Comparison of ENCODE assay signal across 1 cellular context in the genomic region with DNA sequence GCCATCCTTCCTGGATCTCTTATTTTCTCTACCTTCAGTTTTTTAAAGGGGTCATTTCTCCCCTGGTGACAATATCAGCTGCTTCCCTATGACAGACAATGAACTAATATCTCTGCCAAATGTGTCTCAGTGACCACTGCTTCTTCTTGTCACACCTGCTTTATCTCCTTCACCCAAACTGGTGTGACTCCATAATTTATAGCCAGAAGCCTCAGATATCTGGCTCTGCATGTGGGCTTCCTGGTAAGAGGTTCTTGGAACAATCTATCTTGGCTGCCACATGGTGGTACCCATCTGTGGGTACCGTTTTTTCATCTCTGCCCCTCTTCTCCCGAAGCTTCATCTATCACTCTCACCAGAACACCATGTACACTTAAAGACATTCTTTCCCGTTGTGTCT.
TF ChIP-seq lines count a peak whose summit lies in the region.

No MANE protein-coding gene starts in this region.

TF ChIP-seq in WTC11, 78 proteins besides CTCF, POLR2A, EP300 and RAD21 (continued from another document):
- TF ChIP-seq, protein P1, sequence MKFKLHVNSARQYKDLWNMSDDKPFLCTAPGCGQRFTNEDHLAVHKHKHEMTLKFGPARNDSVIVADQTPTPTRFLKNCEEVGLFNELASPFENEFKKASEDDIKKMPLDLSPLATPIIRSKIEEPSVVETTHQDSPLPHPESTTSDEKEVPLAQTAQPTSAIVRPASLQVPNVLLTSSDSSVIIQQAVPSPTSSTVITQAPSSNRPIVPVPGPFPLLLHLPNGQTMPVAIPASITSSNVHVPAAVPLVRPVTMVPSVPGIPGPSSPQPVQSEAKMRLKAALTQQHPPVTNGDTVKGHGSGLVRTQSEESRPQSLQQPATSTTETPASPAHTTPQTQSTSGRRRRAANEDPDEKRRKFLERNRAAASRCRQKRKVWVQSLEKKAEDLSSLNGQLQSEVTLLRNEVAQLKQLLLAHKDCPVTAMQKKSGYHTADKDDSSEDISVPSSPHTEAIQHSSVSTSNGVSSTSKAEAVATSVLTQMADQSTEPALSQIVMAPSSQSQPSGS (CRISPR knock-in tag; IDR thresholded peaks at IDR 0.05; ENCODE audit: borderline replicate concordance, low read depth), result no peak
- no peak for TF ChIP-seq ZNF317 (CRISPR knock-in tag; IDR thresholded peaks at IDR 0.05; ENCODE audit: borderline replicate concordance, low read depth)
- no peak for TF ChIP-seq GRHL2 (CRISPR knock-in tag; IDR thresholded peaks at IDR 0.05; ENCODE audit: insufficient replicate concordance, severe bottlenecking)
- TF ChIP-seq, protein P2, sequence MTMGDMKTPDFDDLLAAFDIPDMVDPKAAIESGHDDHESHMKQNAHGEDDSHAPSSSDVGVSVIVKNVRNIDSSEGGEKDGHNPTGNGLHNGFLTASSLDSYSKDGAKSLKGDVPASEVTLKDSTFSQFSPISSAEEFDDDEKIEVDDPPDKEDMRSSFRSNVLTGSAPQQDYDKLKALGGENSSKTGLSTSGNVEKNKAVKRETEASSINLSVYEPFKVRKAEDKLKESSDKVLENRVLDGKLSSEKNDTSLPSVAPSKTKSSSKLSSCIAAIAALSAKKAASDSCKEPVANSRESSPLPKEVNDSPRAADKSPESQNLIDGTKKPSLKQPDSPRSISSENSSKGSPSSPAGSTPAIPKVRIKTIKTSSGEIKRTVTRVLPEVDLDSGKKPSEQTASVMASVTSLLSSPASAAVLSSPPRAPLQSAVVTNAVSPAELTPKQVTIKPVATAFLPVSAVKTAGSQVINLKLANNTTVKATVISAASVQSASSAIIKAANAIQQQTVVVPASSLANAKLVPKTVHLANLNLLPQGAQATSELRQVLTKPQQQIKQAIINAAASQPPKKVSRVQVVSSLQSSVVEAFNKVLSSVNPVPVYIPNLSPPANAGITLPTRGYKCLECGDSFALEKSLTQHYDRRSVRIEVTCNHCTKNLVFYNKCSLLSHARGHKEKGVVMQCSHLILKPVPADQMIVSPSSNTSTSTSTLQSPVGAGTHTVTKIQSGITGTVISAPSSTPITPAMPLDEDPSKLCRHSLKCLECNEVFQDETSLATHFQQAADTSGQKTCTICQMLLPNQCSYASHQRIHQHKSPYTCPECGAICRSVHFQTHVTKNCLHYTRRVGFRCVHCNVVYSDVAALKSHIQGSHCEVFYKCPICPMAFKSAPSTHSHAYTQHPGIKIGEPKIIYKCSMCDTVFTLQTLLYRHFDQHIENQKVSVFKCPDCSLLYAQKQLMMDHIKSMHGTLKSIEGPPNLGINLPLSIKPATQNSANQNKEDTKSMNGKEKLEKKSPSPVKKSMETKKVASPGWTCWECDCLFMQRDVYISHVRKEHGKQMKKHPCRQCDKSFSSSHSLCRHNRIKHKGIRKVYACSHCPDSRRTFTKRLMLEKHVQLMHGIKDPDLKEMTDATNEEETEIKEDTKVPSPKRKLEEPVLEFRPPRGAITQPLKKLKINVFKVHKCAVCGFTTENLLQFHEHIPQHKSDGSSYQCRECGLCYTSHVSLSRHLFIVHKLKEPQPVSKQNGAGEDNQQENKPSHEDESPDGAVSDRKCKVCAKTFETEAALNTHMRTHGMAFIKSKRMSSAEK (CRISPR knock-in tag; IDR thresholded peaks at IDR 0.05; ENCODE audit: borderline replicate concordance), result no peak
- TF ChIP-seq, protein P3, sequence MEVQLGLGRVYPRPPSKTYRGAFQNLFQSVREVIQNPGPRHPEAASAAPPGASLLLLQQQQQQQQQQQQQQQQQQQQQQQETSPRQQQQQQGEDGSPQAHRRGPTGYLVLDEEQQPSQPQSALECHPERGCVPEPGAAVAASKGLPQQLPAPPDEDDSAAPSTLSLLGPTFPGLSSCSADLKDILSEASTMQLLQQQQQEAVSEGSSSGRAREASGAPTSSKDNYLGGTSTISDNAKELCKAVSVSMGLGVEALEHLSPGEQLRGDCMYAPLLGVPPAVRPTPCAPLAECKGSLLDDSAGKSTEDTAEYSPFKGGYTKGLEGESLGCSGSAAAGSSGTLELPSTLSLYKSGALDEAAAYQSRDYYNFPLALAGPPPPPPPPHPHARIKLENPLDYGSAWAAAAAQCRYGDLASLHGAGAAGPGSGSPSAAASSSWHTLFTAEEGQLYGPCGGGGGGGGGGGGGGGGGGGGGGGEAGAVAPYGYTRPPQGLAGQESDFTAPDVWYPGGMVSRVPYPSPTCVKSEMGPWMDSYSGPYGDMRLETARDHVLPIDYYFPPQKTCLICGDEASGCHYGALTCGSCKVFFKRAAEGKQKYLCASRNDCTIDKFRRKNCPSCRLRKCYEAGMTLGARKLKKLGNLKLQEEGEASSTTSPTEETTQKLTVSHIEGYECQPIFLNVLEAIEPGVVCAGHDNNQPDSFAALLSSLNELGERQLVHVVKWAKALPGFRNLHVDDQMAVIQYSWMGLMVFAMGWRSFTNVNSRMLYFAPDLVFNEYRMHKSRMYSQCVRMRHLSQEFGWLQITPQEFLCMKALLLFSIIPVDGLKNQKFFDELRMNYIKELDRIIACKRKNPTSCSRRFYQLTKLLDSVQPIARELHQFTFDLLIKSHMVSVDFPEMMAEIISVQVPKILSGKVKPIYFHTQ (CRISPR knock-in tag; IDR thresholded peaks at IDR 0.05), result no peak
- no peak for TF ChIP-seq GTF2I (CRISPR knock-in tag; conservative IDR thresholded peaks at IDR 0.05)
- TF ChIP-seq, protein P4, sequence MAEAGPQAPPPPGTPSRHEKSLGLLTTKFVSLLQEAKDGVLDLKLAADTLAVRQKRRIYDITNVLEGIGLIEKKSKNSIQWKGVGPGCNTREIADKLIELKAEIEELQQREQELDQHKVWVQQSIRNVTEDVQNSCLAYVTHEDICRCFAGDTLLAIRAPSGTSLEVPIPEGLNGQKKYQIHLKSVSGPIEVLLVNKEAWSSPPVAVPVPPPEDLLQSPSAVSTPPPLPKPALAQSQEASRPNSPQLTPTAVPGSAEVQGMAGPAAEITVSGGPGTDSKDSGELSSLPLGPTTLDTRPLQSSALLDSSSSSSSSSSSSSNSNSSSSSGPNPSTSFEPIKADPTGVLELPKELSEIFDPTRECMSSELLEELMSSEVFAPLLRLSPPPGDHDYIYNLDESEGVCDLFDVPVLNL (CRISPR knock-in tag; IDR thresholded peaks at IDR 0.05; ENCODE audit: borderline replicate concordance, low read depth), result no peak
- TF ChIP-seq CREM (CRISPR knock-in tag; IDR thresholded peaks at IDR 0.05), result no peak
- TF ChIP-seq JAZF1 (CRISPR knock-in tag; IDR thresholded peaks at IDR 0.05), result no peak
- TF ChIP-seq, protein P5, sequence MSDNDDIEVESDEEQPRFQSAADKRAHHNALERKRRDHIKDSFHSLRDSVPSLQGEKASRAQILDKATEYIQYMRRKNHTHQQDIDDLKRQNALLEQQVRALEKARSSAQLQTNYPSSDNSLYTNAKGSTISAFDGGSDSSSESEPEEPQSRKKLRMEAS (CRISPR knock-in tag; IDR thresholded peaks at IDR 0.05), result no peak
- no peak for TF ChIP-seq ZNF416 (CRISPR knock-in tag; IDR thresholded peaks at IDR 0.05)
- no peak for TF ChIP-seq HMGA2 (CRISPR knock-in tag; IDR thresholded peaks at IDR 0.05)
- no peak for TF ChIP-seq ZNF671 (CRISPR knock-in tag; IDR thresholded peaks at IDR 0.05)
